In genomic region chr7:145016068-145016467, GRCh38 we compare ENCODE assay signal across 16 cellular contexts.
A peak's percentile ranks its signal among the peaks of the same experiment; 100 is the strongest.
DNase-seq lines count a peak whose midpoint lies in the region; TF ChIP-seq lines count a peak whose summit lies in the region.
"Had no signal": no experiment of that assay in that cellular context is flagged by ENCODE, and none has a peak within 500 bp of the region (broad histone marks: within the 10 kb centered on the region; RNA-seq: fewer than 3 reads in every experiment).

No MANE protein-coding gene starts in this region.

- TF ChIP-seq CTCF in GM12873 (IDR thresholded peaks at IDR 0.05; ENCODE audit: insufficient read depth, low read depth, low read length, missing control alignments) = peak; percentile 3

- peak; percentile 22 for DNase-seq in NAMALWA (ENCODE audit: low spot score)
- DNase-seq in RKO (ENCODE audit: low spot score) = peak; percentile 51
- peak; percentile 4 for DNase-seq in stromal cell of bone marrow (ENCODE audit: low read depth)
- DNase-seq in activated naive CD4-positive, alpha-beta T cell (lab: John Stamatoyannopoulos, UW) = no peak
- no peak for DNase-seq in cortex of kidney (lab: John Stamatoyannopoulos, UW)
- no peak for DNase-seq in NCI-H510A (lab: John Stamatoyannopoulos, UW)
- DNase-seq: activated CD4-positive, alpha-beta T cell treated with anti-CD3 and anti-CD28 coated beads for 48 hours; activated naive CD4-positive, alpha-beta T cell treated with anti-CD3 and anti-CD28 coated beads, Interleukin-2, amount 50 U/mL, for 16 hours; immature natural killer cell; Karpas-422; NCI-H2029 treated with DMSO at 0.1 percent for 48 hours; NK-92 treated with Interleukin-12 subunit alpha and Interleukin-12 subunit beta, amount 100 ng/mL, for 24 hours; psoas muscle; spleen; thyroid gland had no signal

Comparison
In these comparisons a context has a peak if more than half of its experiments do, and no peak if none do; other contexts are left out.
1. DNase-seq: peak in NAMALWA (single experiment), RKO (single experiment) and stromal cell of bone marrow (single experiment); none in activated naive CD4-positive, alpha-beta T cell (0 of 4), cortex of kidney (single experiment) and NCI-H510A (single experiment).